Comparison of ENCODE assay signal across 17 cellular contexts in genomic region chrX:42289492-42290385, GRCh38.
DNase-seq lines count a peak whose midpoint lies in the region; ATAC-seq and TF ChIP-seq lines count a peak whose summit lies in the region.
"Had no signal": no experiment of that assay in that cellular context is flagged by ENCODE, and none has a peak within 500 bp of the region (broad histone marks: within the 10 kb centered on the region; RNA-seq: fewer than 3 reads in every experiment).

No MANE protein-coding gene starts in this region.

- peaks cover 21% of the 10 kb centered on the region for H3K4me1 Mint-ChIP-seq in activated CD8-positive, alpha-beta T cell treated with anti-CD3 and anti-CD28 coated beads for 36 hours (ENCODE audit: low read depth)
- no peaks in the 10 kb centered on the region for H3K4me1 Mint-ChIP-seq in activated CD8-positive, alpha-beta T cell treated with anti-CD3 and anti-CD28 coated beads, Interleukin-2, amount 10 ng/mL, durations not matched to agents 7 days and 5 days (ENCODE audit: low read depth)
- H3K4me1 Mint-ChIP-seq in activated naive CD8-positive, alpha-beta T cell treated with anti-CD3 and anti-CD28 coated beads, Interleukin-2, amount 50 U/mL, for 24 hours = peaks cover 24% of the 10 kb centered on the region
- peaks cover 25% of the 10 kb centered on the region for H3K4me1 Mint-ChIP-seq in stimulated activated naive CD8-positive, alpha-beta T cell treated with anti-CD3 and anti-CD28 coated beads, Interleukin-15, Interleukin-2, amounts not matched to agents 100 ng/mL and 50 ng/mL, for 24 hours (ENCODE audit: low read depth)

- POLR2A ChIA-PET in activated CD8-positive, alpha-beta T cell treated with anti-CD3 and anti-CD28 coated beads for 36 hours (lab: Charles Lee) = no interaction called here
- POLR2A ChIA-PET in activated CD8-positive, alpha-beta T cell treated with anti-CD3 and anti-CD28 coated beads, Interleukin-2, amount 10 ng/mL, durations not matched to agents 7 days and 5 days (lab: Charles Lee) = no interaction called here

- no peaks in the 10 kb centered on the region for H3K9me3 ChIP-seq in right cardiac atrium (ENCODE audit: control insufficient read depth, low read length)

- H3K4me1 ChIP-seq in right cardiac atrium (ENCODE audit: control insufficient read depth, insufficient read depth, low read length) = no peaks in the 10 kb centered on the region
- H3K4me1 ChIP-seq: BLaER1 treated with 17β-estradiol and CSF1 and Interleukin-3, amounts not matched to agents 10 nM and 100 nM had no signal

- peak; percentile 45 for ATAC-seq in activated CD8-positive, alpha-beta T cell treated with anti-CD3 and anti-CD28 coated beads for 36 hours
- ATAC-seq in activated CD8-positive, alpha-beta T cell treated with anti-CD3 and anti-CD28 coated beads, Interleukin-2, amount 10 ng/mL, durations not matched to agents 7 days and 5 days = no peak
- ATAC-seq in activated naive CD8-positive, alpha-beta T cell treated with anti-CD3 and anti-CD28 coated beads, Interleukin-2, amount 50 U/mL, for 24 hours = peak; percentile 28
- no peak for ATAC-seq in right cardiac atrium
- ATAC-seq: CD8-positive, alpha-beta T cell; K562; Panc1 had no signal

- no peaks in the 10 kb centered on the region for H3K27me3 ChIP-seq in right cardiac atrium (ENCODE audit: control insufficient read depth, insufficient read depth)

- H3K27me3 Mint-ChIP-seq in activated CD8-positive, alpha-beta T cell treated with anti-CD3 and anti-CD28 coated beads for 36 hours = no peaks in the 10 kb centered on the region
- no peaks in the 10 kb centered on the region for H3K27me3 Mint-ChIP-seq in activated CD8-positive, alpha-beta T cell treated with anti-CD3 and anti-CD28 coated beads, Interleukin-2, amount 10 ng/mL, durations not matched to agents 7 days and 5 days (ENCODE audit: low read depth)
- H3K27me3 Mint-ChIP-seq in activated naive CD8-positive, alpha-beta T cell treated with anti-CD3 and anti-CD28 coated beads, Interleukin-2, amount 50 U/mL, for 24 hours = no peaks in the 10 kb centered on the region
- H3K27me3 Mint-ChIP-seq in stimulated activated naive CD8-positive, alpha-beta T cell treated with anti-CD3 and anti-CD28 coated beads, Interleukin-15, Interleukin-2, amounts not matched to agents 100 ng/mL and 50 ng/mL, for 24 hours = no peaks in the 10 kb centered on the region

- intact Hi-C loops in activated CD8-positive, alpha-beta T cell treated with anti-CD3 and anti-CD28 coated beads for 36 hours (cut with micrococcal nuclease) = no loop called here
- intact Hi-C loops in right cardiac atrium (cut with DNase I) = no loop called here

- H3K9me3 Mint-ChIP-seq in activated CD8-positive, alpha-beta T cell treated with anti-CD3 and anti-CD28 coated beads for 36 hours = peaks cover 4% of the 10 kb centered on the region
- peaks cover 12% of the 10 kb centered on the region for H3K9me3 Mint-ChIP-seq in activated CD8-positive, alpha-beta T cell treated with anti-CD3 and anti-CD28 coated beads, Interleukin-2, amount 10 ng/mL, durations not matched to agents 7 days and 5 days (ENCODE audit: insufficient read depth)
- peaks cover 6% of the 10 kb centered on the region for H3K9me3 Mint-ChIP-seq in activated naive CD8-positive, alpha-beta T cell treated with anti-CD3 and anti-CD28 coated beads, Interleukin-2, amount 50 U/mL, for 24 hours
- peaks cover 6% of the 10 kb centered on the region for H3K9me3 Mint-ChIP-seq in stimulated activated naive CD8-positive, alpha-beta T cell treated with anti-CD3 and anti-CD28 coated beads, Interleukin-15, Interleukin-2, amounts not matched to agents 100 ng/mL and 50 ng/mL, for 24 hours
- H3K9me3 Mint-ChIP-seq: CD8-positive, alpha-beta T cell had no signal

- CTCF ChIA-PET in activated CD8-positive, alpha-beta T cell treated with anti-CD3 and anti-CD28 coated beads for 36 hours (lab: Charles Lee) = interaction anchor here (0.7 kb wide), 1 partner anchor 320 kb away, joined by 3 read pairs; no protein-coding TSS in a partner anchor
- CTCF ChIA-PET in activated CD8-positive, alpha-beta T cell treated with anti-CD3 and anti-CD28 coated beads, Interleukin-2, amount 10 ng/mL, durations not matched to agents 7 days and 5 days (lab: Charles Lee) = interaction anchor here (0.9 kb wide), 1 partner anchor 27 kb away, joined by 3 read pairs; no protein-coding TSS in a partner anchor

- DNase-seq in activated CD8-positive, alpha-beta T cell treated with anti-CD3 and anti-CD28 coated beads for 36 hours = peak; percentile 5
- no peak for DNase-seq in activated CD8-positive, alpha-beta T cell treated with anti-CD3 and anti-CD28 coated beads, Interleukin-2, amount 10 ng/mL, durations not matched to agents 7 days and 5 days
- peak; percentile 6 for DNase-seq in stimulated activated CD4-positive, alpha-beta T cell treated with anti-CD3 and anti-CD28 coated beads, Interleukin-4, amount 100 ng/mL, for 24 hours
- no peak for DNase-seq in stimulated activated CD4-positive, alpha-beta T cell treated with anti-CD3 and anti-CD28 coated beads, Interleukin-4, amount 100 ng/mL, for 1 hour
- no peak for DNase-seq in activated naive CD8-positive, alpha-beta T cell treated with anti-CD3 and anti-CD28 coated beads, Interleukin-2, amount 50 U/mL, for 24 hours
- no peak for DNase-seq in NCI-H1092 (lab: John Stamatoyannopoulos, UW)
- no peak for DNase-seq in right cardiac atrium
- DNase-seq: CD8-positive, alpha-beta T cell; H9; NCI-H1105 treated with DMSO at 0.1 percent for 48 hours; NCI-H1694; NCI-H2081 treated with DMSO at 0.1 percent for 48 hours; NCI-H446 treated with DMSO at 0.1 percent for 48 hours had no signal

- no peak overlapping the region for H3K4me3 ChIP-seq in right cardiac atrium (ENCODE audit: low read length)
- H3K4me3 ChIP-seq: BLaER1 treated with 17β-estradiol and CSF1 and Interleukin-3, amounts not matched to agents 10 nM and 100 nM; K562 had no signal

- peak overlapping the region; percentile 70 for H3K27ac Mint-ChIP-seq in activated CD8-positive, alpha-beta T cell treated with anti-CD3 and anti-CD28 coated beads for 36 hours
- H3K27ac Mint-ChIP-seq in activated CD8-positive, alpha-beta T cell treated with anti-CD3 and anti-CD28 coated beads, Interleukin-2, amount 10 ng/mL, durations not matched to agents 7 days and 5 days = no peak overlapping the region
- H3K27ac Mint-ChIP-seq in activated naive CD8-positive, alpha-beta T cell treated with anti-CD3 and anti-CD28 coated beads, Interleukin-2, amount 50 U/mL, for 24 hours = peak overlapping the region; percentile 83
- peak overlapping the region; percentile 82 for H3K27ac Mint-ChIP-seq in stimulated activated naive CD8-positive, alpha-beta T cell treated with anti-CD3 and anti-CD28 coated beads, Interleukin-15, Interleukin-2, amounts not matched to agents 100 ng/mL and 50 ng/mL, for 24 hours
- H3K27ac Mint-ChIP-seq: CD8-positive, alpha-beta T cell; H9 had no signal

- H3K36me3 Mint-ChIP-seq in activated CD8-positive, alpha-beta T cell treated with anti-CD3 and anti-CD28 coated beads for 36 hours (ENCODE audit: low read depth) = peaks cover 2% of the 10 kb centered on the region
- no peaks in the 10 kb centered on the region for H3K36me3 Mint-ChIP-seq in activated CD8-positive, alpha-beta T cell treated with anti-CD3 and anti-CD28 coated beads, Interleukin-2, amount 10 ng/mL, durations not matched to agents 7 days and 5 days (ENCODE audit: low read depth)
- H3K36me3 Mint-ChIP-seq in activated naive CD8-positive, alpha-beta T cell treated with anti-CD3 and anti-CD28 coated beads, Interleukin-2, amount 50 U/mL, for 24 hours (ENCODE audit: low read depth) = peaks cover 3% of the 10 kb centered on the region
- H3K36me3 Mint-ChIP-seq in stimulated activated naive CD8-positive, alpha-beta T cell treated with anti-CD3 and anti-CD28 coated beads, Interleukin-15, Interleukin-2, amounts not matched to agents 100 ng/mL and 50 ng/mL, for 24 hours (ENCODE audit: low read depth) = no peaks in the 10 kb centered on the region
- H3K36me3 Mint-ChIP-seq: CD8-positive, alpha-beta T cell had no signal

- H3K27ac ChIP-seq in right cardiac atrium (ENCODE audit: low read length) = no peak overlapping the region
- H3K27ac ChIP-seq: BLaER1 treated with 17β-estradiol and CSF1 and Interleukin-3, amounts not matched to agents 10 nM and 100 nM had no signal

- no peak overlapping the region for H3K4me3 Mint-ChIP-seq in activated CD8-positive, alpha-beta T cell treated with anti-CD3 and anti-CD28 coated beads for 36 hours
- H3K4me3 Mint-ChIP-seq in activated CD8-positive, alpha-beta T cell treated with anti-CD3 and anti-CD28 coated beads, Interleukin-2, amount 10 ng/mL, durations not matched to agents 7 days and 5 days = no peak overlapping the region
- H3K4me3 Mint-ChIP-seq in activated naive CD8-positive, alpha-beta T cell treated with anti-CD3 and anti-CD28 coated beads, Interleukin-2, amount 50 U/mL, for 24 hours = no peak overlapping the region
- H3K4me3 Mint-ChIP-seq in stimulated activated naive CD8-positive, alpha-beta T cell treated with anti-CD3 and anti-CD28 coated beads, Interleukin-15, Interleukin-2, amounts not matched to agents 100 ng/mL and 50 ng/mL, for 24 hours = no peak overlapping the region
- H3K4me3 Mint-ChIP-seq: CD8-positive, alpha-beta T cell; H9 had no signal

- 73% methylated on average over 3 of the region's 3 CpGs for whole genome bisulfite sequencing in right cardiac atrium

- TF ChIP-seq CTCF in activated CD8-positive, alpha-beta T cell treated with anti-CD3 and anti-CD28 coated beads for 36 hours (IDR thresholded peaks at IDR 0.05) = no peak

Comparison
In these comparisons a context has a peak if more than half of its experiments do, and no peak if none do; other contexts are left out.
1. ATAC-seq: peak in activated CD8-positive, alpha-beta T cell treated with anti-CD3 and anti-CD28 coated beads for 36 hours (single experiment) and activated naive CD8-positive, alpha-beta T cell treated with anti-CD3 and anti-CD28 coated beads, Interleukin-2, amount 50 U/mL, for 24 hours (single experiment); none in activated CD8-positive, alpha-beta T cell treated with anti-CD3 and anti-CD28 coated beads, Interleukin-2, amount 10 ng/mL, durations not matched to agents 7 days and 5 days (single experiment) and right cardiac atrium (0 of 2).
2. DNase-seq: peak in activated CD8-positive, alpha-beta T cell treated with anti-CD3 and anti-CD28 coated beads for 36 hours (single experiment) and stimulated activated CD4-positive, alpha-beta T cell treated with anti-CD3 and anti-CD28 coated beads, Interleukin-4, amount 100 ng/mL, for 24 hours (single experiment); none in activated CD8-positive, alpha-beta T cell treated with anti-CD3 and anti-CD28 coated beads, Interleukin-2, amount 10 ng/mL, durations not matched to agents 7 days and 5 days (single experiment), stimulated activated CD4-positive, alpha-beta T cell treated with anti-CD3 and anti-CD28 coated beads, Interleukin-4, amount 100 ng/mL, for 1 hour (single experiment), activated naive CD8-positive, alpha-beta T cell treated with anti-CD3 and anti-CD28 coated beads, Interleukin-2, amount 50 U/mL, for 24 hours (single experiment), NCI-H1092 (single experiment) and right cardiac atrium (0 of 3).